In genomic region chr1:147273409-147274307, GRCh38 we compare ENCODE assay signal across 9 cellular contexts. TPM values are rescaled to one million over a fixed set of nuclear protein-coding genes. Genes with fewer than 3 reads are reported as not detected.
DNase-seq lines count a peak whose midpoint lies in the region; ATAC-seq, FAIRE-seq and TF ChIP-seq lines count a peak whose summit lies in the region.
"Had no signal": no experiment of that assay in that cellular context is flagged by ENCODE, and none has a peak within 500 bp of the region (broad histone marks: within the 10 kb centered on the region; RNA-seq: fewer than 3 reads in every experiment).

No MANE protein-coding gene starts in this region.

- no peak for TF ChIP-seq POLR2A in tibial nerve (IDR thresholded peaks at IDR 0.05)

- H3K9me3 ChIP-seq in PC-3 (ENCODE audit: low read length) (no peaks in the 10 kb centered on the region), left lung (no peaks in the 10 kb centered on the region), tibial nerve (no peaks in the 10 kb centered on the region)

- CTCF ChIA-PET in activated CD4-positive, alpha-beta memory T cell treated with anti-CD3 and anti-CD28 coated beads, Interleukin-2, amount 10 ng/mL, durations not matched to agents 7 days and 5 days (lab: Charles Lee): interaction anchor here (0.7 to 4.1 kb wide), 18 partner anchors 9 to 619 kb away, joined by 3 to 46 read pairs (median 4); no protein-coding TSS in a partner anchor
- CTCF ChIA-PET in activated CD4-positive, alpha-beta memory T cell treated with anti-CD3 and anti-CD28 coated beads for 36 hours (lab: Charles Lee): interaction anchor here (0.6 to 4.9 kb wide), 13 partner anchors 11 to 619 kb away, joined by 3 to 79 read pairs (median 3); no protein-coding TSS in a partner anchor
- CTCF ChIA-PET in PC-3 (lab: Charles Lee): interaction anchor here (0.5 to 1.3 kb wide), 7 partner anchors 18 to 222 kb away, joined by 3 to 33 read pairs (median 4); no protein-coding TSS in a partner anchor

- H3K4me1 ChIP-seq in PC-3 (ENCODE audit: insufficient read depth, low read length): peaks cover 30% of the 10 kb centered on the region
- H3K4me1 ChIP-seq in left lung: peaks cover 0 to 10% of the 10 kb centered on the region in 2 donors
- peaks cover 0 to 16% (median 3%) of the 10 kb centered on the region in 4 donors for H3K4me1 ChIP-seq in tibial nerve

- no TSS peak for BruUV-seq in PC-3 (replicated peaks; lab: Mats Ljungman, UMichigan)

- TF ChIP-seq EP300 in tibial nerve (IDR thresholded peaks at IDR 0.05): peak in 1 of 2 donors; percentile 65

- H3K27me3 ChIP-seq in PC-3 (ENCODE audit: low read length) (no peaks in the 10 kb centered on the region), left lung (no peaks in the 10 kb centered on the region), tibial nerve (no peaks in the 10 kb centered on the region)

- peaks cover 61% of the 10 kb centered on the region for H3K36me3 Mint-ChIP-seq in activated CD4-positive, alpha-beta memory T cell treated with anti-CD3 and anti-CD28 coated beads, Interleukin-2, amount 10 ng/mL, durations not matched to agents 7 days and 5 days (ENCODE audit: low read depth)
- H3K36me3 Mint-ChIP-seq in activated CD4-positive, alpha-beta memory T cell treated with anti-CD3 and anti-CD28 coated beads for 36 hours: peaks cover 55% of the 10 kb centered on the region

- TF ChIP-seq CTCF in PC-3 (conservative IDR thresholded peaks at IDR 0.05; ENCODE audit: low read depth, low read length) (peak; percentile 90), left lung (IDR thresholded peaks at IDR 0.05) (peak; percentile 33 to 46), tibial nerve (IDR thresholded peaks at IDR 0.05) (peak; percentile 40 to 66 (median 51))

- H2AFZ ChIP-seq in PC-3 (ENCODE audit: low read length): no peak overlapping the region

- peaks cover 7% of the 10 kb centered on the region for H3K4me1 Mint-ChIP-seq in activated CD4-positive, alpha-beta memory T cell treated with anti-CD3 and anti-CD28 coated beads, Interleukin-2, amount 10 ng/mL, durations not matched to agents 7 days and 5 days
- peaks cover 4% of the 10 kb centered on the region for H3K4me1 Mint-ChIP-seq in activated CD4-positive, alpha-beta memory T cell treated with anti-CD3 and anti-CD28 coated beads for 36 hours (ENCODE audit: low read depth)

- ATAC-seq in PC-3: peak; percentile 82
- ATAC-seq in left lung: peak; percentile 87
- ATAC-seq in GM21381 (IDR thresholded peaks at IDR 0.05; ENCODE audit: unreplicated experiment): no peak

- H4K20me1 ChIP-seq in PC-3 (ENCODE audit: low read length): no peaks in the 10 kb centered on the region

- no peaks in the 10 kb centered on the region for H3K79me2 ChIP-seq in PC-3 (ENCODE audit: low read length)

- POLR2A ChIA-PET in activated CD4-positive, alpha-beta memory T cell treated with anti-CD3 and anti-CD28 coated beads, Interleukin-2, amount 10 ng/mL, durations not matched to agents 7 days and 5 days (lab: Charles Lee): interaction anchor here (1.0 to 1.6 kb wide), 2 partner anchors 16 to 117 kb away, joined by 3 to 5 read pairs; no protein-coding TSS in a partner anchor
- POLR2A ChIA-PET in activated CD4-positive, alpha-beta memory T cell treated with anti-CD3 and anti-CD28 coated beads for 36 hours (lab: Charles Lee): no interaction called here
- POLR2A ChIA-PET in PC-3 (lab: Charles Lee; ENCODE audit: unreplicated experiment): interaction anchor here (0.6 kb wide), 1 partner anchor 105 kb away, joined by 5 read pairs; no protein-coding TSS in a partner anchor

- H3K9ac ChIP-seq in PC-3 (ENCODE audit: low read length): no peak overlapping the region

- no peaks in the 10 kb centered on the region for H3K9me2 ChIP-seq in PC-3 (replicated peaks; ENCODE audit: low read length)

- H3K9me3 Mint-ChIP-seq in activated CD4-positive, alpha-beta memory T cell treated with anti-CD3 and anti-CD28 coated beads, Interleukin-2, amount 10 ng/mL, durations not matched to agents 7 days and 5 days: no peaks in the 10 kb centered on the region
- H3K9me3 Mint-ChIP-seq in activated CD4-positive, alpha-beta memory T cell treated with anti-CD3 and anti-CD28 coated beads for 36 hours: no peaks in the 10 kb centered on the region
- H3K9me3 Mint-ChIP-seq: central memory CD8-positive, alpha-beta T cell had no signal

- WGBS in tibial nerve, 2 donors: 25% methylated on average over 5 of the region's 5 CpGs

- peak; percentile 23 for DNase-seq in activated CD4-positive, alpha-beta memory T cell treated with anti-CD3 and anti-CD28 coated beads, Interleukin-2, amount 10 ng/mL, durations not matched to agents 7 days and 5 days
- DNase-seq in activated CD4-positive, alpha-beta memory T cell treated with anti-CD3 and anti-CD28 coated beads for 36 hours: no peak
- DNase-seq in Jurkat, Clone E6-1 (ENCODE audit: low read depth, low spot score): peak; percentile 61
- peak; percentile 92 for DNase-seq in PC-3
- no peak for DNase-seq in left lung
- peak in 1 of 2 donors; percentile 65 for DNase-seq in tibial nerve (ENCODE audit: low spot score in 2 of 2)

- no peak overlapping the region for H3K4me3 Mint-ChIP-seq in activated CD4-positive, alpha-beta memory T cell treated with anti-CD3 and anti-CD28 coated beads, Interleukin-2, amount 10 ng/mL, durations not matched to agents 7 days and 5 days
- H3K4me3 Mint-ChIP-seq in activated CD4-positive, alpha-beta memory T cell treated with anti-CD3 and anti-CD28 coated beads for 36 hours: no peak overlapping the region
- H3K4me3 Mint-ChIP-seq: central memory CD8-positive, alpha-beta T cell had no signal

- H3K4me2 ChIP-seq in PC-3 (ENCODE audit: low read length): peak overlapping the region; percentile 59

- H3K36me3 ChIP-seq in PC-3 (ENCODE audit: low read depth, low read length): peaks cover 62% of the 10 kb centered on the region
- peaks cover 0 to 75% of the 10 kb centered on the region in 2 donors for H3K36me3 ChIP-seq in left lung
- peaks cover 0 to 59% (median 11%) of the 10 kb centered on the region in 3 donors for H3K36me3 ChIP-seq in tibial nerve

- peak overlapping the region; percentile 41 for H3K27ac ChIP-seq in PC-3 (ENCODE audit: low read length)
- H3K27ac ChIP-seq in left lung: peak overlapping the region; percentile 0 to 36
- peak overlapping the region in 2 of 4 donors; percentile 38 to 77 for H3K27ac ChIP-seq in tibial nerve

- no peaks in the 10 kb centered on the region for H3K27me3 Mint-ChIP-seq in activated CD4-positive, alpha-beta memory T cell treated with anti-CD3 and anti-CD28 coated beads, Interleukin-2, amount 10 ng/mL, durations not matched to agents 7 days and 5 days
- no peaks in the 10 kb centered on the region for H3K27me3 Mint-ChIP-seq in activated CD4-positive, alpha-beta memory T cell treated with anti-CD3 and anti-CD28 coated beads for 36 hours
- H3K27me3 Mint-ChIP-seq: central memory CD8-positive, alpha-beta T cell had no signal

- no peak overlapping the region for H3K4me3 ChIP-seq in Jurkat, Clone E6-1 (ENCODE audit: low read length)
- H3K4me3 ChIP-seq in PC-3 (ENCODE audit: low read length) (peak overlapping the region; percentile 26), left lung (no peak overlapping the region), tibial nerve (no peak overlapping the region)

- no peak overlapping the region for H3K27ac Mint-ChIP-seq in activated CD4-positive, alpha-beta memory T cell treated with anti-CD3 and anti-CD28 coated beads, Interleukin-2, amount 10 ng/mL, durations not matched to agents 7 days and 5 days
- H3K27ac Mint-ChIP-seq in activated CD4-positive, alpha-beta memory T cell treated with anti-CD3 and anti-CD28 coated beads for 36 hours: no peak overlapping the region

- intact Hi-C loops in activated CD4-positive, alpha-beta memory T cell treated with anti-CD3 and anti-CD28 coated beads for 36 hours (cut with micrococcal nuclease): loop anchor here (1.0 to 5.0 kb wide), 2 partner anchors 117 to 619 kb away; no protein-coding TSS in a partner anchor
- intact Hi-C loops in PC-3 (cut with micrococcal nuclease) (loop anchor here (1.0 to 10.0 kb wide), 5 partner anchors 19 to 621 kb away; no protein-coding TSS in a partner anchor), left lung (cut with DNase I) (no loop called here)

- peak; percentile 21 for FAIRE-seq in colon (lab: Jason Lieb, UNC)

- peaks cover 7% of the 10 kb centered on the region for H3F3A ChIP-seq in PC-3 (ENCODE audit: low read length, unreplicated experiment)

RNA-seq across cellular contexts. Expression of gene CHD1L, which starts 31.2 kb away (rescaled TPM):
- total RNA-seq in activated CD4-positive, alpha-beta memory T cell treated with anti-CD3 and anti-CD28 coated beads, Interleukin-2, amount 10 ng/mL, durations not matched to agents 7 days and 5 days: 10 to 100 TPM; 70.0 to 70.9 TPM
- 10 to 100 TPM; 71.2 to 72.0 TPM for total RNA-seq in activated CD4-positive, alpha-beta memory T cell treated with anti-CD3 and anti-CD28 coated beads for 36 hours
- 74.7 TPM for polyA plus RNA-seq in Jurkat, Clone E6-1 (2012; ENCODE audit: insufficient read depth, insufficient read length)
- total RNA-seq in PC-3 (2014; rRNA removed): 63.9 and 69.8 TPM in 2 replicates
- total RNA-seq in left lung: 10 to 100 TPM; 36.2 to 40.3 TPM
- 10 to 100 TPM; 10.2 to 23.7 (median 19.2) TPM for total RNA-seq in tibial nerve

RNA-seq across cellular contexts. Expression of gene FMO5, which starts 48.5 kb away (rescaled TPM):
- total RNA-seq in activated CD4-positive, alpha-beta memory T cell treated with anti-CD3 and anti-CD28 coated beads, Interleukin-2, amount 10 ng/mL, durations not matched to agents 7 days and 5 days: under 1 TPM; 0.53 to 0.73 TPM
- total RNA-seq in activated CD4-positive, alpha-beta memory T cell treated with anti-CD3 and anti-CD28 coated beads for 36 hours: under 1 TPM; 0.27 to 0.33 TPM
- 1.9 TPM for polyA plus RNA-seq in Jurkat, Clone E6-1 (2012; ENCODE audit: insufficient read depth, insufficient read length)
- total RNA-seq in PC-3 (2014; rRNA removed) (2.8 and 3.2 TPM in 2 replicates), left lung (10 to 100 TPM; 25.8 to 29.0 TPM), tibial nerve (1 to 10 TPM; 2.6 to 6.3 (median 3.0) TPM)

Comparison
In these comparisons a context has a peak if more than half of its experiments do, and no peak if none do; other contexts are left out.
1. DNase-seq: peak in activated CD4-positive, alpha-beta memory T cell treated with anti-CD3 and anti-CD28 coated beads, Interleukin-2, amount 10 ng/mL, durations not matched to agents 7 days and 5 days (single experiment), Jurkat, Clone E6-1 (single experiment) and PC-3 (single experiment); none in activated CD4-positive, alpha-beta memory T cell treated with anti-CD3 and anti-CD28 coated beads for 36 hours (single experiment) and left lung (0 of 2).
2. CTCF ChIP-seq: peak in every context shown above with its lines; median percentile 90 in PC-3; 51 in tibial nerve; 40 in left lung.
3. intact Hi-C loops: an anchor here in activated CD4-positive, alpha-beta memory T cell treated with anti-CD3 and anti-CD28 coated beads for 36 hours (1.0 to 5.0 kb wide) and PC-3 (1.0 to 10.0 kb wide); none called in left lung.